ENCODE assay signal across 15 cellular contexts in the genomic region with DNA sequence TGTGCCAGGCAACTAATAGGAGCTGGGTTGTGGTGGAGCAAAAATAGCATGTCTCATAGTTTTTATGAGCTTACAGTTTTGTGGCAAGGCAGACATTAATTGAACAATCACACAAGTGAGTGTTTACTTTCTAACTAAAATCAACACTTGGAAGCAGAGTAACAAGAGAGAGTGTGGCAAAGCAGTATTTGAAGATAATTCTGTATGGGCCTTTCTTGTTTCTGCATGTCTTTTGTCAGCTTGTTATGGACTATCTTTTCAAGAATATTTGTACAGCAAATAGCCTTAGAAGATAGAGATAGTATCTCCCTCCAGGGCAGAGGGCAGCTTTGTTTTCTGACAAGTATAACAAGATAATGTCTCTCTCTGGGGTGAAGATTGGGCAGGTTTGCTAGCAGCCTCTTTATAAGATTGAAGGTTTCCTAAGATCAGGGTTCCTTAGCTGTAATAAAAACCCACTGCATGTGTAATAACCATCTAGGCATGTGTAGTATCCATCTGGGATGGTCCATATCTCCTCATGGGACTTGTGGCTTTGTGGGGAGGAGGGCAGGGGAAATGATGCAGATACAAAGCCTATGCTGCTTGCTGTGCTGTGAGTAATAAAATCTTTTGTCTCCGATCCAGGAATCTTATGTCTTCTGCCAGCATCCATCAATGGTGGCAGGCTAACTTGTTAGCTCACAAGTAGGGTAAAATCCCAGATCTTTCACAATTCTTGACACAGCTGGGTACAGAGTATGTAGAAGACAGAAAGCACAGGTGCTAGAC.
DNase-seq lines count a peak whose midpoint lies in the region; TF ChIP-seq lines count a peak whose summit lies in the region.
"Had no signal": no experiment of that assay in that cellular context is flagged by ENCODE, and none has a peak within 500 bp of the region (broad histone marks: within the 10 kb centered on the region; RNA-seq: fewer than 3 reads in every experiment).

No MANE protein-coding gene starts in this region.

- no peak for TF ChIP-seq CTCF in NB4 (IDR thresholded peaks at IDR 0.05; ENCODE audit: low read depth, low read length)

- no peak for TF ChIP-seq POLR2A in NB4 (IDR thresholded peaks at IDR 0.05; ENCODE audit: extremely low read depth, insufficient read length)

- no peak overlapping the region for H3K4me3 ChIP-seq in NB4 (ENCODE audit: low read depth, low read length)
- H3K4me3 ChIP-seq: thoracic aorta had no signal

- DNase-seq in NCI-H1417 (lab: John Stamatoyannopoulos, UW) (peak in 2 of 3 experiments; percentile 58 to 61), NCI-H1417 treated with DMSO at 0.1 percent for 48 hours (lab: John Stamatoyannopoulos, UW) (no peak), NB4 (ENCODE audit: low read depth) (peak; percentile 35), amniotic epithelial cell (ENCODE audit: low read depth) (peak; percentile 92), myocyte (ENCODE audit: low read depth) (peak; percentile 57), A172 (ENCODE audit: low spot score) (no peak)
- no peak for DNase-seq in activated CD8-positive, alpha-beta memory T cell treated with anti-CD3 and anti-CD28 coated beads, Interleukin-2, amount 50 U/mL, for 4 hours
- DNase-seq in stimulated activated naive CD4-positive, alpha-beta T cell treated with Interleukin-2 at 50 U/mL for 16 hours (lab: John Stamatoyannopoulos, UW) = no peak
- DNase-seq: 8988T; activated CD4-positive, alpha-beta T cell treated with anti-CD3 and anti-CD28 coated beads, Interleukin-2, amount 50 U/mL, for 4 hours; activated gamma-delta T cell; NCI-H1694; stimulated activated CD4-positive, alpha-beta T cell treated with anti-CD3 and anti-CD28 coated beads, Interleukin-12 subunit alpha, Interleukin-12 subunit beta, amount 100 ng/mL, for 4 hours; T-cell had no signal

Comparison
In these comparisons a context has a peak if more than half of its experiments do, and no peak if none do; other contexts are left out.
1. DNase-seq: peak in NCI-H1417 (2 of 3), NB4 (single experiment), amniotic epithelial cell (single experiment) and myocyte (single experiment); none in NCI-H1417 treated with DMSO at 0.1 percent for 48 hours (single experiment), activated CD8-positive, alpha-beta memory T cell treated with anti-CD3 and anti-CD28 coated beads, Interleukin-2, amount 50 U/mL, for 4 hours (single experiment), A172 (single experiment) and stimulated activated naive CD4-positive, alpha-beta T cell treated with Interleukin-2 at 50 U/mL for 16 hours (single experiment).